Comparison of ENCODE assay signal across 14 cellular contexts in the genomic region with DNA sequence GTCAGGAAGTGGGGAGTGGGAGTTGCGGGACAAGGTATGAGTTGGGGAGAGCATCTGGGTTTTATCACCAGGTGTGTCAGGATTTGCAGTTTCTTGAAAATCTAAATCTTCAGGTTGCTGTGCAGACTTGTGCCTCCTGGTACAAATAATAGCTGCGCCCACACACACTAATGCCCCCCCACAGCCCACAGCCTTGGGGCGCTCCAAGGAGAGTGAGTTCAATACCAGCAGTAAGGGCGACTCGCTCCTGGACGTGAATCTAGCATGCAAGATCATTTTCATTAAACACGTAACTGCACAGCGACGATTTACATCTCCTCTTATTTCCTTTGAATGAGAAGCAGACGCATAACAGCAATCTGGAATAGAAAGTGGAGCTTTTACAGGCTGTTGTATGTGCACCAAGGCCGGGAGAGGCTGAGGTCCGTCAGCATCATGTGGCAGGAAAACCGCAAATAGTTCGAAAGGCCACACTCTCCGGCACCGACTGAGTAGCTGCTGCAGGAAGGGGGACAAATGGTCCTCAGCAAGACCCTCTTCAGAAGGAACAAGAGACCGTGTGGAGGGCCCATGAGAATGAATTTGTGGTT.
A peak's percentile ranks its signal among the peaks of the same experiment; 100 is the strongest.
DNase-seq lines count a peak whose midpoint lies in the region; ATAC-seq lines count a peak whose summit lies in the region.
"Had no signal": no experiment of that assay in that cellular context is flagged by ENCODE, and none has a peak within 500 bp of the region (broad histone marks: within the 10 kb centered on the region; RNA-seq: fewer than 3 reads in every experiment).

No MANE protein-coding gene starts in this region.

- DNase-seq in amniotic epithelial cell (ENCODE audit: low read depth) = peak; percentile 12
- DNase-seq in myocyte (ENCODE audit: low read depth) = peak; percentile 4
- DNase-seq in NCI-H1092 (lab: John Stamatoyannopoulos, UW) = no peak
- no peak for DNase-seq in Karpas-422
- DNase-seq in iPS-NIHi7 (ENCODE audit: extremely low spot score) = no peak
- DNase-seq: activated T-cell treated with anti-CD3 and anti-CD28 coated beads for 4 hours; Caco-2; cerebellar nuclear complex; naive thymus-derived CD4-positive, alpha-beta T cell; NCI-H510A had no signal

- H3K27me3 ChIP-seq in BLaER1 = no peaks in the 10 kb centered on the region
- H3K27me3 ChIP-seq in Karpas-422 (ENCODE audit: low read length) = no peaks in the 10 kb centered on the region

- H3K9ac ChIP-seq in BLaER1 (peak overlapping the region; percentile 70), Karpas-422 (ENCODE audit: low read length) (no peak overlapping the region)

- peaks cover 59% of the 10 kb centered on the region for H3K4me1 ChIP-seq in BLaER1
- no peaks in the 10 kb centered on the region for H3K4me1 ChIP-seq in Karpas-422 (ENCODE audit: low read length)

- peak; percentile 70 for ATAC-seq in HG02973 (IDR thresholded peaks at IDR 0.05; ENCODE audit: unreplicated experiment)
- ATAC-seq in HG03457 (IDR thresholded peaks at IDR 0.05; ENCODE audit: unreplicated experiment) = no peak
- ATAC-seq: HCT116; naive thymus-derived CD4-positive, alpha-beta T cell had no signal

- H3K4me2 ChIP-seq in BLaER1 = peak overlapping the region; percentile 94
- no peak overlapping the region for H3K4me2 ChIP-seq in Karpas-422 (ENCODE audit: low read depth, low read length, poor library complexity, severe bottlenecking)

- H2AFZ ChIP-seq in Karpas-422 (ENCODE audit: low read length) = no peak overlapping the region

- H4K20me1 ChIP-seq in BLaER1 = no peaks in the 10 kb centered on the region
- no peaks in the 10 kb centered on the region for H4K20me1 ChIP-seq in Karpas-422 (ENCODE audit: insufficient read depth, low read depth, low read length)

- no peaks in the 10 kb centered on the region for H3K9me3 ChIP-seq in BLaER1
- H3K9me3 ChIP-seq in Karpas-422 (ENCODE audit: low read length) = no peaks in the 10 kb centered on the region
- H3K9me3 ChIP-seq: Caco-2 had no signal

- H3K9me2 ChIP-seq in Karpas-422 (replicated peaks; ENCODE audit: insufficient read depth, low read length) = no peaks in the 10 kb centered on the region

- no peaks in the 10 kb centered on the region for H3K79me2 ChIP-seq in Karpas-422 (ENCODE audit: low read length)

- peak overlapping the region; percentile 72 for H3K27ac ChIP-seq in BLaER1
- H3K27ac ChIP-seq in Karpas-422 (ENCODE audit: low read length) = no peak overlapping the region

- H3K36me3 ChIP-seq in BLaER1 (no peaks in the 10 kb centered on the region), Karpas-422 (ENCODE audit: insufficient read depth, low read length) (no peaks in the 10 kb centered on the region)

- H3K4me3 ChIP-seq in BLaER1 (peak overlapping the region; percentile 54), Karpas-422 (ENCODE audit: low read length) (no peak overlapping the region)

Comparison
In these comparisons a context has a peak if more than half of its experiments do, and no peak if none do; other contexts are left out.
1. DNase-seq: peak in amniotic epithelial cell (single experiment) and myocyte (single experiment); none in NCI-H1092 (single experiment), Karpas-422 (single experiment) and iPS-NIHi7 (single experiment).